ENCODE assay signal across 9 cellular contexts in genomic region chr16:72921620-72922019, GRCh38.
DNase-seq lines count a peak whose midpoint lies in the region; ATAC-seq and TF ChIP-seq lines count a peak whose summit lies in the region.
"Had no signal": no experiment of that assay in that cellular context is flagged by ENCODE, and none has a peak within 500 bp of the region (broad histone marks: within the 10 kb centered on the region; RNA-seq: fewer than 3 reads in every experiment).

No MANE protein-coding gene starts in this region.

- 86% methylated on average over 11 of the region's 15 CpGs for WGBS in mammary epithelial cell (ENCODE audit: low coverage, missing lambda C conversion rate)

- peak overlapping the region in 2 of 3 donors; percentile 33 to 49 for H3K4me3 ChIP-seq in breast epithelium
- no peak overlapping the region for H3K4me3 ChIP-seq in mammary epithelial cell (replicated peaks in 1 of 3; ENCODE audit: insufficient read depth in 1 of 3, low read depth in 2 of 3, low read length in 3 of 3)
- peak overlapping the region; percentile 2 to 17 for H3K4me3 ChIP-seq in uterus
- H3K4me3 ChIP-seq: skin epidermis had no signal

- in situ Hi-C loops in mammary epithelial cell (cut with MboI; ENCODE audit: low sequenced_read_pairs in 2 of 2), result no loop called here

- peaks cover 9% of the 10 kb centered on the region for H4K20me1 ChIP-seq in mammary epithelial cell (ENCODE audit: insufficient read depth, low read length)

- no peak for TF ChIP-seq CTCF in breast epithelium (IDR thresholded peaks at IDR 0.05)
- no peak for TF ChIP-seq CTCF in mammary epithelial cell (conservative IDR thresholded peaks at IDR 0.05 in 1 of 2, IDR thresholded peaks at IDR 0.05 in 1 of 2; ENCODE audit: extremely low read depth in 1 of 2, insufficient read depth in 1 of 2, low read depth in 1 of 2, low read length in 2 of 2)
- TF ChIP-seq CTCF in uterus (IDR thresholded peaks at IDR 0.05), result no peak

- no peaks in the 10 kb centered on the region for H3K4me1 ChIP-seq in breast epithelium
- H3K4me1 ChIP-seq in mammary epithelial cell (ENCODE audit: insufficient read depth, low read length), result peaks cover 7% of the 10 kb centered on the region
- H3K4me1 ChIP-seq in uterus, result no peaks in the 10 kb centered on the region

- H3K27ac ChIP-seq in breast epithelium (no peak overlapping the region), mammary epithelial cell (ENCODE audit: insufficient read depth, low read depth, low read length) (no peak overlapping the region), uterus (peak overlapping the region; percentile 29 to 34)
- H3K27ac ChIP-seq: skin epidermis had no signal

- no peak overlapping the region for H3K4me2 ChIP-seq in mammary epithelial cell (ENCODE audit: insufficient read depth, low read depth, low read length)

- ATAC-seq in HG02970 (IDR thresholded peaks at IDR 0.05; ENCODE audit: low FRiP score, unreplicated experiment) (no peak), HG02610 (IDR thresholded peaks at IDR 0.05; ENCODE audit: unreplicated experiment) (no peak)

- CTCF ChIA-PET in mammary epithelial cell (lab: Charles Lee; ENCODE audit: low non-redundant PET), result no interaction called here

- intact Hi-C loops in breast epithelium (cut with DNase I; ENCODE audit: low total_unique reads) (no loop called here), mammary epithelial cell (cut with micrococcal nuclease) (no loop called here), uterus (cut with DNase I; ENCODE audit: low total_unique reads) (no loop called here)

- DNase-seq in breast epithelium (ENCODE audit: low spot score in 2 of 2), result no peak
- no peak for DNase-seq in mammary epithelial cell
- DNase-seq in amniotic epithelial cell (ENCODE audit: low read depth), result peak; percentile 73
- DNase-seq in medulla oblongata (ENCODE audit: extremely low spot score), result peak; percentile 52
- DNase-seq in uterus, result peak; percentile 43 to 48
- no peak for DNase-seq in KG1 (lab: John Stamatoyannopoulos, UW)

- H3K9me3 ChIP-seq in breast epithelium (no peaks in the 10 kb centered on the region), mammary epithelial cell (replicated peaks; ENCODE audit: insufficient read depth, low read length) (no peaks in the 10 kb centered on the region), uterus (no peaks in the 10 kb centered on the region)

- no peaks in the 10 kb centered on the region for H3K27me3 ChIP-seq in breast epithelium
- H3K27me3 ChIP-seq in mammary epithelial cell (ENCODE audit: insufficient read depth, low read length), result no peaks in the 10 kb centered on the region
- no peaks in the 10 kb centered on the region for H3K27me3 ChIP-seq in uterus

- TF ChIP-seq POLR2A in breast epithelium (IDR thresholded peaks at IDR 0.05) (no peak), uterus (IDR thresholded peaks at IDR 0.05) (no peak)

- BruUV-seq in mammary epithelial cell (replicated peaks; lab: Mats Ljungman, UMichigan), result no TSS peak

- dilution Hi-C loops in mammary epithelial cell (cut with HindIII; ENCODE audit: low sequenced_read_pairs), result no loop called here

- H2AFZ ChIP-seq in mammary epithelial cell (ENCODE audit: low read depth, low read length), result no peak overlapping the region

- peaks cover 1% of the 10 kb centered on the region for H3K79me2 ChIP-seq in mammary epithelial cell (ENCODE audit: insufficient read depth, low read length)

- H3K36me3 ChIP-seq in breast epithelium (no peaks in the 10 kb centered on the region), mammary epithelial cell (ENCODE audit: insufficient read depth, low read length) (no peaks in the 10 kb centered on the region), uterus (no peaks in the 10 kb centered on the region)

- no peak overlapping the region for H3K9ac ChIP-seq in mammary epithelial cell (ENCODE audit: insufficient read depth, low read length)

Comparison
In these comparisons a context has a peak if more than half of its experiments do, and no peak if none do; other contexts are left out.
1. H3K4me3 ChIP-seq: peak in breast epithelium (2 of 3) and uterus (2 of 2); none in mammary epithelial cell (0 of 3).
2. DNase-seq: peak in amniotic epithelial cell (single experiment), medulla oblongata (single experiment) and uterus (2 of 2); none in breast epithelium (0 of 2), mammary epithelial cell (single experiment) and KG1 (single experiment).
3. H3K27ac ChIP-seq: peak in uterus (2 of 2); none in breast epithelium (0 of 2) and mammary epithelial cell (single experiment).